24 cellular contexts compared by ENCODE assay signal in genomic region chr4:119190354-119190753, GRCh38. TPM values are rescaled to one million over a fixed set of nuclear protein-coding genes. Genes with fewer than 3 reads are reported as not detected.
DNase-seq lines count a peak whose midpoint lies in the region; ATAC-seq and TF ChIP-seq lines count a peak whose summit lies in the region.
"Had no signal": no experiment of that assay in that cellular context is flagged by ENCODE, and none has a peak within 500 bp of the region (broad histone marks: within the 10 kb centered on the region; RNA-seq: fewer than 3 reads in every experiment).

No MANE protein-coding gene starts in this region.

- H3K9me3 ChIP-seq in gastroesophageal sphincter (no peaks in the 10 kb centered on the region), right cardiac atrium (ENCODE audit: control insufficient read depth, low read length) (no peaks in the 10 kb centered on the region), gastrocnemius medialis (no peaks in the 10 kb centered on the region), WERI-Rb-1 (ENCODE audit: severe bottlenecking) (no peaks in the 10 kb centered on the region), PC-9 (ENCODE audit: insufficient read depth, low read depth) (no peaks in the 10 kb centered on the region)
- H3K9me3 ChIP-seq in effector memory CD4-positive, alpha-beta T cell (ENCODE audit: control insufficient read depth, low read length), result no peaks in the 10 kb centered on the region
- H3K9me3 ChIP-seq: SJCRH30 had no signal

- POLR2A ChIA-PET in PC-9 (lab: Charles Lee; ENCODE audit: unreplicated experiment), result no interaction called here

- no CpG with 5 or more reads among the region's 2 CpGs for WGBS in gastroesophageal sphincter (ENCODE audit: low coverage in 1 of 2), 2 donors
- 92% methylated on average over 2 of the region's 2 CpGs for WGBS in right cardiac atrium

- intact Hi-C loops in right cardiac atrium (cut with DNase I), result no loop called here
- intact Hi-C loops in gastrocnemius medialis (cut with DNase I; ENCODE audit: low total_unique reads), result no loop called here
- intact Hi-C loops in PC-9 (cut with micrococcal nuclease; ENCODE audit: unreplicated experiment), result no loop called here

- no peak overlapping the region for H2AFZ ChIP-seq in PC-9

- TF ChIP-seq POLR2A in gastroesophageal sphincter (IDR thresholded peaks at IDR 0.05) (no peak), gastrocnemius medialis (IDR thresholded peaks at IDR 0.05) (no peak)

- in situ Hi-C loops in gastrocnemius medialis (cut with MboI; ENCODE audit: low sequenced_read_pairs in 4 of 4), result no loop called here

- no peaks in the 10 kb centered on the region for H4K20me1 ChIP-seq in PC-9 (ENCODE audit: insufficient read depth)

- ATAC-seq in gastroesophageal sphincter, result no peak
- ATAC-seq in right cardiac atrium, result peak; percentile 36 to 41
- peak in 1 of 2 donors; percentile 50 for ATAC-seq in gastrocnemius medialis
- ATAC-seq: Panc1 had no signal

- no peak overlapping the region for H3K4me2 ChIP-seq in PC-9

- no peak for TF ChIP-seq EP300 in gastroesophageal sphincter (IDR thresholded peaks at IDR 0.05)

- H3K4me3 ChIP-seq in gastroesophageal sphincter (no peak overlapping the region), right cardiac atrium (ENCODE audit: low read length) (no peak overlapping the region), gastrocnemius medialis (no peak overlapping the region), WERI-Rb-1 (ENCODE audit: low read depth, low read length) (no peak overlapping the region), PC-9 (no peak overlapping the region)
- H3K4me3 ChIP-seq in effector memory CD4-positive, alpha-beta T cell (ENCODE audit: insufficient read depth, low read depth, low read length, poor library complexity, severe bottlenecking), result no peak overlapping the region
- H3K4me3 ChIP-seq: SJCRH30 had no signal

- DNase-seq in right cardiac atrium (no peak), gastrocnemius medialis (no peak), pons (ENCODE audit: low spot score) (no peak), WERI-Rb-1 (no peak), PC-9 (no peak)
- DNase-seq in effector memory CD4-positive, alpha-beta T cell, result no peak
- DNase-seq: CD4-positive, CD25-positive, alpha-beta regulatory T cell; COR-L47; DMS79; H7; IMR-90; Kasumi-1; NCI-H1694; NCI-H2081; NCI-H2171; NCI-H345; NCI-H524; NCI-H774; NK-92 treated with Interleukin-12 subunit alpha and Interleukin-12 subunit beta, amount 100 ng/mL, for 24 hours; SJCRH30 had no signal

- H3K4me1 ChIP-seq in gastroesophageal sphincter (peaks cover 0 to 40% (median 18%) of the 10 kb centered on the region in 3 donors), right cardiac atrium (ENCODE audit: control insufficient read depth, insufficient read depth, low read length) (peaks cover 3% of the 10 kb centered on the region), gastrocnemius medialis (peaks cover 10 to 23% of the 10 kb centered on the region in 2 donors), PC-9 (replicated peaks; ENCODE audit: insufficient read depth) (no peaks in the 10 kb centered on the region)
- H3K4me1 ChIP-seq in effector memory CD4-positive, alpha-beta T cell (ENCODE audit: control insufficient read depth, insufficient read depth, low read length, poor library complexity, severe bottlenecking), result no peaks in the 10 kb centered on the region

- H3K27me3 ChIP-seq in gastroesophageal sphincter (no peaks in the 10 kb centered on the region), right cardiac atrium (ENCODE audit: control insufficient read depth, insufficient read depth) (no peaks in the 10 kb centered on the region), gastrocnemius medialis (no peaks in the 10 kb centered on the region), WERI-Rb-1 (ENCODE audit: insufficient read depth, low read depth, severe bottlenecking) (no peaks in the 10 kb centered on the region), PC-9 (ENCODE audit: insufficient read depth, low read depth) (no peaks in the 10 kb centered on the region)
- H3K27me3 ChIP-seq in effector memory CD4-positive, alpha-beta T cell (replicated peaks; ENCODE audit: control insufficient read depth, insufficient read depth, low read length, poor library complexity, severe bottlenecking), result no peaks in the 10 kb centered on the region
- H3K27me3 ChIP-seq: SJCRH30 had no signal

- no peaks in the 10 kb centered on the region for H3K79me2 ChIP-seq in PC-9 (ENCODE audit: low read depth)

- no TSS peak for BruUV-seq in PC-9 (replicated peaks; lab: Mats Ljungman, UMichigan)

- H3K9me2 ChIP-seq in PC-9 (ENCODE audit: insufficient read depth), result no peaks in the 10 kb centered on the region

- H3K36me3 ChIP-seq in gastroesophageal sphincter (no peaks in the 10 kb centered on the region), gastrocnemius medialis (no peaks in the 10 kb centered on the region), WERI-Rb-1 (no peaks in the 10 kb centered on the region), PC-9 (ENCODE audit: low read depth) (no peaks in the 10 kb centered on the region)
- no peaks in the 10 kb centered on the region for H3K36me3 ChIP-seq in effector memory CD4-positive, alpha-beta T cell (ENCODE audit: control insufficient read depth, insufficient read depth, low read length)
- H3K36me3 ChIP-seq: SJCRH30 had no signal

- CTCF ChIA-PET in PC-9 (lab: Charles Lee), result no interaction called here

- no peak for TF ChIP-seq CTCF in gastroesophageal sphincter (IDR thresholded peaks at IDR 0.05)
- no peak for TF ChIP-seq CTCF in gastrocnemius medialis (IDR thresholded peaks at IDR 0.05 in 4 of 5, conservative IDR thresholded peaks at IDR 0.05 in 1 of 5)
- no peak for TF ChIP-seq CTCF in WERI-Rb-1 (IDR thresholded peaks at IDR 0.05; ENCODE audit: low read depth, low read length)
- TF ChIP-seq CTCF in PC-9 (conservative IDR thresholded peaks at IDR 0.05), result no peak

- H3F3A ChIP-seq in PC-9 (ENCODE audit: insufficient read depth, low read depth), result no peaks in the 10 kb centered on the region

- H3K27ac ChIP-seq in gastroesophageal sphincter (peak overlapping the region in 3 of 4 donors; percentile 80 to 93 (median 81)), right cardiac atrium (ENCODE audit: low read length) (peak overlapping the region; percentile 58), gastrocnemius medialis (peak overlapping the region in 3 of 4 donors; percentile 14 to 77 (median 64)), WERI-Rb-1 (no peak overlapping the region), PC-9 (no peak overlapping the region)
- H3K27ac ChIP-seq in effector memory CD4-positive, alpha-beta T cell (ENCODE audit: insufficient read depth, low read length, poor library complexity, severe bottlenecking), result no peak overlapping the region
- H3K27ac ChIP-seq: SJCRH30 had no signal

RNA-seq across cellular contexts. Expression of gene USP53, which starts 22.2 kb away (rescaled TPM):
- total RNA-seq in gastroesophageal sphincter, result 100 to 1,000 TPM in 3 of 4 donors, 10 to 100 TPM in 1; 79.0 to 186 (median 125) TPM
- total RNA-seq in right cardiac atrium, result 10 to 100 TPM; 47.7 to 62.4 (median 50.9) TPM
- polyA plus RNA-seq in right cardiac atrium, result 26.5 TPM
- 100 to 1,000 TPM in 1 of 4 donors, 10 to 100 TPM in 3; 56.9 to 190 (median 98.5) TPM for total RNA-seq in gastrocnemius medialis
- total RNA-seq in PC-9 (2021), result 14.6 and 19.3 TPM in 2 replicates

RNA-seq across cellular contexts. Expression of gene MYOZ2, which starts 54.7 kb away (rescaled TPM):
- total RNA-seq in gastroesophageal sphincter (1 to 10 TPM in 2 of 4 donors, under 1 TPM in 2; 0.20 to 2.3 (median 0.78) TPM), right cardiac atrium (100 to 1,000 TPM; 506 to 683 (median 614) TPM), gastrocnemius medialis (100 to 1,000 TPM in 2 of 4 donors, 10 to 100 TPM in 2; 30.6 to 290 (median 87.9) TPM), PC-9 (2021) (not detected in 2 replicates)
- polyA plus RNA-seq in right cardiac atrium, result 709 TPM
- total RNA-seq: CD4-positive, CD25-positive, alpha-beta regulatory T cell; H7; HT1080; MCF 10A had no signal

Comparison
In these comparisons a context has a peak if more than half of its experiments do, and no peak if none do; other contexts are left out.
1. H3K27ac ChIP-seq: peak in gastroesophageal sphincter (3 of 4), right cardiac atrium (single experiment) and gastrocnemius medialis (3 of 4); none in WERI-Rb-1 (single experiment), effector memory CD4-positive, alpha-beta T cell (single experiment) and PC-9 (single experiment).
2. RNA of gene MYOZ2, which starts 54.7 kb away (total RNA-seq): 506 to 683 TPM in right cardiac atrium and 30.6 to 290 TPM in gastrocnemius medialis; 0.20 to 2.3 TPM in gastroesophageal sphincter and not detected in PC-9; every median in the first group is over 4 times any median in the second.